In the genomic region with DNA sequence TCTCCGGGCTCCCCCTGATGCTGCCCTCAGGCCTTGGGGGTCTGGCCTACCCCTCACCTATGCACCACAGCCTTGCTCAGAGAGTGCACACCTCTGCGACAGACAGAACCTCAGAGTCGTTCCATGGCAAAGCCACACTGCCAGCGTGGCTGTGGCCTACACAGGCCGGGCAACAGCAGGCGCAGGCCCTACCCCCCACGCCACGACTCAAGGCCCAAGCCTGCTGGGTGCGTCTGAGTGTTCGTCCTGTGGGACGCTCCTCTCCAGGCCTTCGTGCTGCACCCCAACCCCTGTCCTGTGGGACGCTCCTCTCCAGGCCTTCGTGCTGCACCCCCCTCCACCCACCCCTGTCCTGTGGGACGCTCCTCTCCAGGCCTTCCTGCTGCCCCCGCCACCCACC, we compare ENCODE assay signal across 1 cellular context.
TF ChIP-seq lines count a peak whose summit lies in the region.

No MANE protein-coding gene starts in this region.

TF ChIP-seq in IMR-90, 13 proteins besides CTCF, POLR2A, EP300 and RAD21:
- no peak for TF ChIP-seq RFX5 (IDR thresholded peaks at IDR 0.05; ENCODE audit: low read depth, low read length)
- no peak for TF ChIP-seq CHD1 (IDR thresholded peaks at IDR 0.05; ENCODE audit: low read depth, low read length)
- no peak for TF ChIP-seq MXI1 (IDR thresholded peaks at IDR 0.05; ENCODE audit: borderline replicate concordance, low read depth, low read length)
- no peak for TF ChIP-seq CEBPB (IDR thresholded peaks at IDR 0.05; ENCODE audit: low read depth, low read length)
- no peak for TF ChIP-seq FOS (IDR thresholded peaks at IDR 0.05; ENCODE audit: low read depth, low read length)
- TF ChIP-seq, protein P1, sequence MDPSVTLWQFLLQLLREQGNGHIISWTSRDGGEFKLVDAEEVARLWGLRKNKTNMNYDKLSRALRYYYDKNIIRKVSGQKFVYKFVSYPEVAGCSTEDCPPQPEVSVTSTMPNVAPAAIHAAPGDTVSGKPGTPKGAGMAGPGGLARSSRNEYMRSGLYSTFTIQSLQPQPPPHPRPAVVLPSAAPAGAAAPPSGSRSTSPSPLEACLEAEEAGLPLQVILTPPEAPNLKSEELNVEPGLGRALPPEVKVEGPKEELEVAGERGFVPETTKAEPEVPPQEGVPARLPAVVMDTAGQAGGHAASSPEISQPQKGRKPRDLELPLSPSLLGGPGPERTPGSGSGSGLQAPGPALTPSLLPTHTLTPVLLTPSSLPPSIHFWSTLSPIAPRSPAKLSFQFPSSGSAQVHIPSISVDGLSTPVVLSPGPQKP (IDR thresholded peaks at IDR 0.05; ENCODE audit: borderline replicate concordance, low read depth, low read length) = no peak
- TF ChIP-seq, protein P2, sequence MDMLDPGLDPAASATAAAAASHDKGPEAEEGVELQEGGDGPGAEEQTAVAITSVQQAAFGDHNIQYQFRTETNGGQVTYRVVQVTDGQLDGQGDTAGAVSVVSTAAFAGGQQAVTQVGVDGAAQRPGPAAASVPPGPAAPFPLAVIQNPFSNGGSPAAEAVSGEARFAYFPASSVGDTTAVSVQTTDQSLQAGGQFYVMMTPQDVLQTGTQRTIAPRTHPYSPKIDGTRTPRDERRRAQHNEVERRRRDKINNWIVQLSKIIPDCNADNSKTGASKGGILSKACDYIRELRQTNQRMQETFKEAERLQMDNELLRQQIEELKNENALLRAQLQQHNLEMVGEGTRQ (IDR thresholded peaks at IDR 0.05; ENCODE audit: low read depth, low read length) = no peak
- TF ChIP-seq MAFK (IDR thresholded peaks at IDR 0.05; ENCODE audit: low read depth, low read length) = no peak
- no peak for TF ChIP-seq SMC3 (IDR thresholded peaks at IDR 0.05; ENCODE audit: low read depth, low read length)
- TF ChIP-seq MAZ (IDR thresholded peaks at IDR 0.05; ENCODE audit: borderline replicate concordance, low read depth, low read length) = no peak
- no peak for TF ChIP-seq BHLHE40 (IDR thresholded peaks at IDR 0.05; ENCODE audit: low read depth, low read length)
- no peak for TF ChIP-seq NFE2L2 (IDR thresholded peaks at IDR 0.05; ENCODE audit: low read depth, low read length)
- TF ChIP-seq RCOR1 (IDR thresholded peaks at IDR 0.05; ENCODE audit: insufficient replicate concordance, low read length) = no peak
